8 cellular contexts compared by ENCODE assay signal in the genomic region with DNA sequence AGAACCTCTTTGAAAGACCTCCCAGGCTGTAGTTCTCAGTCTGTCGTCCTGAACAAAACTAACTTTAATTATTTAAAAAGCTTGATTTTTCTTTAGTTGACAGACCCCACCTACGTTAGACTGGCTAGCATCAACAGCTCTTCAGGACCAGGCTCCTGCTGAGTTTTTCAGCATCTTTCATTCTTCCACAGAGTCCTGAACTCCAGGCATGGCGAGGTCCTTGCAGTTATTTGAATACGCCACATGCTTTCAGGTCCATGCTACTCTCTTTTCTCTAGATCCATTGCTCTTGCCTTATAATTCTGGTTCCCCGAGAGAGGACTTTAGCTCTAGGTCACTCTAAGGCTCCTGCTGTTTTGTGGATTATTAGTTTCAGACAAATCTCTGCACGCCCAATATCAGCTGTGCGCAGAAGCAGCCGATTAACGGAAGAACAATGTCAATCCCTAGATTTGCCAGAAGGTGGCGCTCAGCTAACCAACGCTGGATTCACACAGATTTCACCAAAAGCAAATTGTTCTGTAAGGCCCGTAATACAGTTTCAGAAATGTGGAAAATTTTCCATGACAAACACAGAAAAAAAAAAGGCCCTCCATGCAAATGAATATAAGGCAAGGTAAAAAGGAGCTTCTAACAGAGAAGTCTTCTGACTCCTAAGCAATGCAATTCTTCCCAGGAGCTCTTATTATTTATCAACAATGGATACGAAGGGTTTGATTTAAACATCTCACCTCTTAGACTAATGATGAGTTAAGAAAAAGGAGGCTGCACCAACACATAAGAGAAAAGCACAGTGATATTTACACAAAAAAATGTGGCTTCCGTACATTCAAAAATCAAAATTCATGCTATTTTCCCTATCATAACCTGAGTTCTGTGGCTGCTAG. TPM values are rescaled to one million over a fixed set of nuclear protein-coding genes. Genes with fewer than 3 reads are reported as not detected.
DNase-seq lines count a peak whose midpoint lies in the region; ATAC-seq and TF ChIP-seq lines count a peak whose summit lies in the region.

No MANE protein-coding gene starts in this region.

- H3K36me3 Mint-ChIP-seq in activated naive CD4-positive, alpha-beta T cell treated with anti-CD3 and anti-CD28 coated beads for 36 hours (ENCODE audit: low read depth) = no peaks in the 10 kb centered on the region

- TF ChIP-seq CTCF in GM12875 (IDR thresholded peaks at IDR 0.05; ENCODE audit: borderline replicate concordance, insufficient read depth, low read depth, low read length) = peak; percentile 61; the same call in 1 of the 2 replicates
- TF ChIP-seq CTCF in retinal pigment epithelial cell (conservative IDR thresholded peaks at IDR 0.05; ENCODE audit: low read depth, low read length) = peak; percentile 73

- H3K27ac Mint-ChIP-seq in activated naive CD4-positive, alpha-beta T cell treated with anti-CD3 and anti-CD28 coated beads for 36 hours = no peak overlapping the region

- intact Hi-C loops in activated naive CD4-positive, alpha-beta T cell treated with anti-CD3 and anti-CD28 coated beads for 36 hours (cut with micrococcal nuclease) = loop anchor here (1.0 to 5.0 kb wide), 5 partner anchors 110 to 533 kb away; no protein-coding TSS in a partner anchor
- intact Hi-C loops in left cardiac atrium (cut with DNase I) = loop anchor here in 1 of 2 donors (10.0 kb wide), 1 partner anchor 110 kb away; the partner anchor contains the start of gene GAN

- H3K4me3 Mint-ChIP-seq in activated naive CD4-positive, alpha-beta T cell treated with anti-CD3 and anti-CD28 coated beads for 36 hours = no peak overlapping the region

- peak; percentile 72 for DNase-seq in AG08396 (ENCODE audit: low spot score)
- peak; percentile 23 for DNase-seq in NCI-H460 (ENCODE audit: extremely low read depth, low read depth)
- peak; percentile 43 for DNase-seq in activated naive CD4-positive, alpha-beta T cell treated with anti-CD3 and anti-CD28 coated beads for 36 hours
- DNase-seq in left cardiac atrium = no peak
- DNase-seq in retinal pigment epithelial cell (ENCODE audit: low read depth) = peak; percentile 21
- no peak for DNase-seq in mesenteric fat pad (ENCODE audit: low spot score)
- no peak for DNase-seq in GDM1 (lab: John Stamatoyannopoulos, UW)

- H3K27me3 Mint-ChIP-seq in activated naive CD4-positive, alpha-beta T cell treated with anti-CD3 and anti-CD28 coated beads for 36 hours (ENCODE audit: low read depth) = peaks cover 3% of the 10 kb centered on the region

- no peaks in the 10 kb centered on the region for H3K9me3 Mint-ChIP-seq in activated naive CD4-positive, alpha-beta T cell treated with anti-CD3 and anti-CD28 coated beads for 36 hours

- no peak overlapping the region for H3K4me3 ChIP-seq in GM12875 (ENCODE audit: low read depth, low read length)
- H3K4me3 ChIP-seq in retinal pigment epithelial cell (ENCODE audit: low read length) = no peak overlapping the region

- no peaks in the 10 kb centered on the region for H3K4me1 Mint-ChIP-seq in activated naive CD4-positive, alpha-beta T cell treated with anti-CD3 and anti-CD28 coated beads for 36 hours (ENCODE audit: low read depth)

- CTCF ChIA-PET in activated naive CD4-positive, alpha-beta T cell treated with anti-CD3 and anti-CD28 coated beads for 36 hours (lab: Charles Lee) = interaction anchor here (0.5 to 2.0 kb wide), 28 partner anchors 10 to 735 kb away, joined by 3 to 9 read pairs (median 4); no protein-coding TSS in a partner anchor

- peak; percentile 57 to 64 for ATAC-seq in left cardiac atrium

RNA-seq across cellular contexts. Expression of gene BCO1, which starts 33.5 kb away (rescaled TPM):
- not detected in 2 replicates for total RNA-seq in NCI-H460 (2014; rRNA removed; shearing (Covaris generic))
- polyA plus RNA-seq in NCI-H460 (2014; cell fraction: nucleus; rRNA removed) = not detected in 2 replicates
- not detected for total RNA-seq in activated naive CD4-positive, alpha-beta T cell treated with anti-CD3 and anti-CD28 coated beads for 36 hours
- under 1 TPM; 0.13 to 0.18 TPM for total RNA-seq in left cardiac atrium
- not detected for total RNA-seq in mesenteric fat pad

Comparison
In these comparisons a context has a peak if more than half of its experiments do, and no peak if none do; other contexts are left out.
1. DNase-seq: peak in AG08396 (single experiment), NCI-H460 (single experiment), activated naive CD4-positive, alpha-beta T cell treated with anti-CD3 and anti-CD28 coated beads for 36 hours (single experiment) and retinal pigment epithelial cell (single experiment); none in left cardiac atrium (single experiment), mesenteric fat pad (single experiment) and GDM1 (single experiment).